Comparison of ENCODE assay signal across 7 cellular contexts in the genomic region with DNA sequence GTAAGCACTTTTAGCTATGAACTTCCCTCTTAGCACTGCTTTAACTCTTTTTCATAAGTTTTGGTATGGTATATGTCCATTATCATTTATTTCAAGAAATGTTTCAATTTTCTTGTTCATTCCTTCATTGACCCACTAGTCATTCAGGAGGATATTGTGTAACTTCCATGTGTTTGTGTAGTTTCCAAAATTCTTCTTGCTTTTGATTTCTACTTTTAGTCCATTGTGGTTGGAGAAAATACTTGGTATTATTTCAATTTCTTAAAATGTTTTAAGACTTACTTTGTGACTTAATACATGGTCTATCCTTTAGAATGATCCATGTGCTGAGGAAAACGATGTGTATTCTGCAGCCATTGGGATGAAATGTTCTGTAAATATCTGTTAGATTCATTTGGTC.
"Had no signal": no experiment of that assay in that cellular context is flagged by ENCODE, and none has a peak within 500 bp of the region (broad histone marks: within the 10 kb centered on the region; RNA-seq: fewer than 3 reads in every experiment).

No MANE protein-coding gene starts in this region.

- DNase-seq: GOT3, H7, HFFc6, IMR-90 had no signal

- H3K36me3 ChIP-seq: HAP-1 had no signal

- H3K4me1 ChIP-seq: HAP-1 had no signal

- ATAC-seq: HCT116, K562 had no signal

- H3K9me3 ChIP-seq: HAP-1 had no signal

- H3K4me3 ChIP-seq: HAP-1, K562 had no signal
